ENCODE assay signal across 1 cellular context in genomic region chr6:71335544-71335943, GRCh38.
TF ChIP-seq lines count a peak whose summit lies in the region.

No MANE protein-coding gene starts in this region.

TF ChIP-seq in H1, 55 proteins besides CTCF, POLR2A, EP300 and RAD21:
- TF ChIP-seq KDM1A (IDR thresholded peaks at IDR 0.05; ENCODE audit: borderline replicate concordance, low read length) (no peak), ATF2 (IDR thresholded peaks at IDR 0.05; ENCODE audit: low read length) (no peak), TAF7 (optimal IDR thresholded peaks at IDR 0.05; ENCODE audit: borderline replicate concordance, low read depth, low read length) (no peak), CEBPB (IDR thresholded peaks at IDR 0.05; ENCODE audit: low read depth, low read length) (no peak), NANOG (IDR thresholded peaks at IDR 0.05; ENCODE audit: insufficient read depth, low read depth, low read length, poor library complexity, severe bottlenecking) (peak; percentile 31)
- TF ChIP-seq, protein P1, sequence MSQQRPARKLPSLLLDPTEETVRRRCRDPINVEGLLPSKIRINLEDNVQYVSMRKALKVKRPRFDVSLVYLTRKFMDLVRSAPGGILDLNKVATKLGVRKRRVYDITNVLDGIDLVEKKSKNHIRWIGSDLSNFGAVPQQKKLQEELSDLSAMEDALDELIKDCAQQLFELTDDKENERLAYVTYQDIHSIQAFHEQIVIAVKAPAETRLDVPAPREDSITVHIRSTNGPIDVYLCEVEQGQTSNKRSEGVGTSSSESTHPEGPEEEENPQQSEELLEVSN (IDR thresholded peaks at IDR 0.05), result no peak
